8 cellular contexts compared by ENCODE assay signal in genomic region chr1:81800741-81801031, GRCh38. TPM values are rescaled to one million over a fixed set of nuclear protein-coding genes. Genes with fewer than 3 reads are reported as not detected.
DNase-seq lines count a peak whose midpoint lies in the region; ATAC-seq, FAIRE-seq and TF ChIP-seq lines count a peak whose summit lies in the region.

Gene ADGRL2, plus strand, starts transcription at chr1:81800934. Its CDS starts 36,051 bp downstream, at chr1:81836985.

- H3K27ac Mint-ChIP-seq in osteocyte (ENCODE audit: unreplicated experiment): peak within 1 kb of the TSS; percentile 96

- H3K4me3 Mint-ChIP-seq in osteocyte (ENCODE audit: unreplicated experiment): peak within 1 kb of the TSS; percentile 92

- H3K27me3 Mint-ChIP-seq in osteocyte (ENCODE audit: unreplicated experiment): peaks cover 7% of the 10 kb centered on the region

- no peak for ATAC-seq in HG03521 (IDR thresholded peaks at IDR 0.05; ENCODE audit: unreplicated experiment)
- no peak for ATAC-seq in HG02970 (IDR thresholded peaks at IDR 0.05; ENCODE audit: low FRiP score, unreplicated experiment)

- H3K4me3 ChIP-seq in SJCRH30: peak within 1 kb of the TSS; percentile 96
- H3K4me3 ChIP-seq in fibroblast of the aortic adventitia (ENCODE audit: low read depth, low read length): peak within 1 kb of the TSS; percentile 89

- H3K27me3 ChIP-seq in SJCRH30: no peaks in the 10 kb centered on the region

- H3K9me3 Mint-ChIP-seq in osteocyte (ENCODE audit: unreplicated experiment): no peaks in the 10 kb centered on the region

- TF ChIP-seq CTCF in fibroblast of the aortic adventitia (IDR thresholded peaks at IDR 0.05; ENCODE audit: insufficient read depth, low read length) (no peak), osteocyte (IDR thresholded peaks at IDR 0.05) (no peak)

- no peak for FAIRE-seq in RCC 7860 (lab: Jason Lieb, UNC)

- no peak for DNase-seq in H4 (ENCODE audit: low spot score)
- DNase-seq in SJCRH30: no peak
- DNase-seq in fibroblast of the aortic adventitia (ENCODE audit: low read depth): no peak
- no peak for DNase-seq in osteocyte (ENCODE audit: extremely low spot score, unreplicated experiment)
- no peak for DNase-seq in foreskin melanocyte
- no peak for DNase-seq in RCC 7860 (ENCODE audit: low spot score)

- H3K36me3 Mint-ChIP-seq in osteocyte (ENCODE audit: unreplicated experiment): no peaks in the 10 kb centered on the region

- H3K4me1 Mint-ChIP-seq in osteocyte (ENCODE audit: unreplicated experiment): peaks cover 30% of the 10 kb centered on the region

- peak within 1 kb of the TSS; percentile 96 for H3K27ac ChIP-seq in SJCRH30

- no peaks in the 10 kb centered on the region for H3K9me3 ChIP-seq in SJCRH30 (replicated peaks)

- H3K4me1 ChIP-seq in SJCRH30: peaks cover 7% of the 10 kb centered on the region; the same call in 1 of the 2 replicates

- no peaks in the 10 kb centered on the region for H3K36me3 ChIP-seq in SJCRH30

RNA-seq across cellular contexts. Expression of gene ADGRL2, which starts in this region (rescaled TPM):
- 29.4 and 36.4 TPM in 2 replicates for total RNA-seq in H4 (2014; rRNA removed; shearing (Covaris generic))
- 90.3 and 98.0 TPM in 2 replicates for total RNA-seq in SJCRH30 (2014; rRNA removed; shearing (Covaris generic))
- total RNA-seq in fibroblast of the aortic adventitia (ENCODE audit: low replicate concordance): 52.1 and 104 TPM in 2 replicates
- 76.3 and 82.6 TPM in 2 replicates for total RNA-seq in osteocyte
